Comparison of ENCODE assay signal across 8 cellular contexts in genomic region chr1:27137544-27138075, GRCh38. TPM values are rescaled to one million over a fixed set of nuclear protein-coding genes. Genes with fewer than 3 reads are reported as not detected.
DNase-seq lines count a peak whose midpoint lies in the region; ATAC-seq and TF ChIP-seq lines count a peak whose summit lies in the region.

No MANE protein-coding gene starts in this region.

- intact Hi-C loops in upper lobe of right lung (cut with DNase I): no loop called here

- H3K27me3 ChIP-seq in upper lobe of right lung: no peaks in the 10 kb centered on the region

- H3K9me3 Mint-ChIP-seq in activated T-cell treated with anti-CD3 and anti-CD28 coated beads, Interleukin-2, amount 50 U/mL, for 4 hours: no peaks in the 10 kb centered on the region
- H3K9me3 Mint-ChIP-seq in memory B cell: no peaks in the 10 kb centered on the region

- H3K9me3 ChIP-seq in upper lobe of right lung: no peaks in the 10 kb centered on the region

- no peaks in the 10 kb centered on the region for H3K36me3 ChIP-seq in upper lobe of right lung

- no peak for DNase-seq in activated T-cell treated with anti-CD3 and anti-CD28 coated beads, Interleukin-2, amount 50 U/mL, for 4 hours
- no peak for DNase-seq in activated T-cell treated with anti-CD3 and anti-CD28 coated beads, Interleukin-2, amount 50 U/mL, for 1 hour
- DNase-seq in caudate nucleus (lab: John Stamatoyannopoulos, UW): no peak
- no peak for DNase-seq in memory B cell (ENCODE audit: low spot score in 2 of 2)
- peak; percentile 86 for DNase-seq in upper lobe of right lung
- DNase-seq in NCI-H1092 (lab: John Stamatoyannopoulos, UW): no peak

- peaks cover 55% of the 10 kb centered on the region for H3K4me1 Mint-ChIP-seq in activated T-cell treated with anti-CD3 and anti-CD28 coated beads, Interleukin-2, amount 50 U/mL, for 4 hours (ENCODE audit: low read depth)
- H3K4me1 Mint-ChIP-seq in memory B cell: peaks cover 35% of the 10 kb centered on the region

- peak; percentile 4 to 35 for ATAC-seq in activated T-cell treated with anti-CD3 and anti-CD28 coated beads, Interleukin-2, amount 50 U/mL, for 4 hours
- no peak for ATAC-seq in memory B cell (ENCODE audit: low read depth)
- peak; percentile 74 for ATAC-seq in upper lobe of right lung
- ATAC-seq in HG03175 (IDR thresholded peaks at IDR 0.05; ENCODE audit: unreplicated experiment): no peak
- no peak for ATAC-seq in GM21528 (IDR thresholded peaks at IDR 0.05; ENCODE audit: low FRiP score, unreplicated experiment)

- peaks cover 62% of the 10 kb centered on the region for H3K4me1 ChIP-seq in upper lobe of right lung

- H3K27me3 Mint-ChIP-seq in activated T-cell treated with anti-CD3 and anti-CD28 coated beads, Interleukin-2, amount 50 U/mL, for 4 hours (ENCODE audit: low read depth): no peaks in the 10 kb centered on the region
- H3K27me3 Mint-ChIP-seq in memory B cell: no peaks in the 10 kb centered on the region

- no peak overlapping the region for H3K4me3 ChIP-seq in upper lobe of right lung

- H3K4me3 Mint-ChIP-seq in activated T-cell treated with anti-CD3 and anti-CD28 coated beads, Interleukin-2, amount 50 U/mL, for 4 hours: peak overlapping the region; percentile 78
- no peak overlapping the region for H3K4me3 Mint-ChIP-seq in memory B cell

- H3K36me3 Mint-ChIP-seq in activated T-cell treated with anti-CD3 and anti-CD28 coated beads, Interleukin-2, amount 50 U/mL, for 4 hours (ENCODE audit: insufficient read depth): peaks cover 3% of the 10 kb centered on the region
- peaks cover 6% of the 10 kb centered on the region for H3K36me3 Mint-ChIP-seq in memory B cell

- H3K27ac ChIP-seq in caudate nucleus (ENCODE audit: low read depth, low read length): peak overlapping the region; percentile 65
- H3K27ac ChIP-seq in upper lobe of right lung: peak overlapping the region; percentile 83

- no peak for TF ChIP-seq CTCF in upper lobe of right lung (IDR thresholded peaks at IDR 0.05)

- H3K27ac Mint-ChIP-seq in memory B cell: peak overlapping the region; percentile 96

RNA-seq across cellular contexts. Expression of gene SLC9A1, which starts 17.3 kb away (rescaled TPM):
- total RNA-seq in activated T-cell treated with anti-CD3 and anti-CD28 coated beads, Interleukin-2, amount 50 U/mL, for 4 hours: 10 to 100 TPM; 19.8 to 21.0 (median 19.8) TPM
- 62.4 TPM for total RNA-seq in upper lobe of right lung

Comparison
In these comparisons a context has a peak if more than half of its experiments do, and no peak if none do; other contexts are left out.
1. ATAC-seq: peak in activated T-cell treated with anti-CD3 and anti-CD28 coated beads, Interleukin-2, amount 50 U/mL, for 4 hours (2 of 2) and upper lobe of right lung (single experiment); none in memory B cell (single experiment), HG03175 (single experiment) and GM21528 (single experiment).